Comparison of ENCODE assay signal across 10 cellular contexts in the genomic region with DNA sequence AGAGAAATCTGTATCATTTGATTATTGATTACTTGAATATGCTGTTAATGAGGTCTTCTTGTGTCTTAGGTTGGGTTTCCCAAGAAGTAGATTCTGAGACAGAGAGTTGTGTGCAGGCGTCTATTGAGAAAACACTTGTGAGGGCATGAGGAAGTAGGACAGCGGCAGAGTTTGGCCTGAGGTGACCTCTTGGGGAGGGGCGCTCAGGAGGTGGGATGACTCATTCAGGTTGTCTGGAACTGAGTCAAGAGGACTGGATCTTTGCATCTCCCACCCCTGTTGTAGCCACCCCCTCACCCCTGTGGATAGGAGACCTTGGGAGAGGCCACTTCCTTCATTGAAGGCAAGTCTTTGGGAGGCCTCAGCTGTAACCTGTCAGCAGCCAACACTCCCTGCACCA. TPM values are rescaled to one million over a fixed set of nuclear protein-coding genes. Genes with fewer than 3 reads are reported as not detected.
DNase-seq lines count a peak whose midpoint lies in the region; ATAC-seq and TF ChIP-seq lines count a peak whose summit lies in the region.
"Had no signal": no experiment of that assay in that cellular context is flagged by ENCODE, and none has a peak within 500 bp of the region (broad histone marks: within the 10 kb centered on the region; RNA-seq: fewer than 3 reads in every experiment).

No MANE protein-coding gene starts in this region.

- no peaks in the 10 kb centered on the region for H3K27me3 Mint-ChIP-seq in activated CD8-positive, alpha-beta T cell treated with anti-CD3 and anti-CD28 coated beads for 36 hours
- H3K27me3 Mint-ChIP-seq in activated CD8-positive, alpha-beta T cell treated with anti-CD3 and anti-CD28 coated beads, Interleukin-2, amount 10 ng/mL, durations not matched to agents 7 days and 5 days (ENCODE audit: low read depth), result peaks cover 3% of the 10 kb centered on the region
- H3K27me3 Mint-ChIP-seq in stimulated activated memory B cell treated with anti-CD40 and anti-IgM and Interleukin-4, amounts not matched to agents 10 μg/mL and 1 μg/mL and 100 μg/mL, for 72 hours, result no peaks in the 10 kb centered on the region
- H3K27me3 Mint-ChIP-seq: naive B cell had no signal

- H3K4me3 Mint-ChIP-seq in activated CD8-positive, alpha-beta T cell treated with anti-CD3 and anti-CD28 coated beads for 36 hours, result no peak overlapping the region
- H3K4me3 Mint-ChIP-seq in activated CD8-positive, alpha-beta T cell treated with anti-CD3 and anti-CD28 coated beads, Interleukin-2, amount 10 ng/mL, durations not matched to agents 7 days and 5 days, result no peak overlapping the region
- no peak overlapping the region for H3K4me3 Mint-ChIP-seq in stimulated activated memory B cell treated with anti-CD40 and anti-IgM and Interleukin-4, amounts not matched to agents 10 μg/mL and 1 μg/mL and 100 μg/mL, for 72 hours
- H3K4me3 Mint-ChIP-seq: naive B cell had no signal

- H3K36me3 ChIP-seq in testis (ENCODE audit: low read depth, missing control alignments), result no peaks in the 10 kb centered on the region

- H3K27ac Mint-ChIP-seq in activated CD8-positive, alpha-beta T cell treated with anti-CD3 and anti-CD28 coated beads for 36 hours, result no peak overlapping the region
- no peak overlapping the region for H3K27ac Mint-ChIP-seq in activated CD8-positive, alpha-beta T cell treated with anti-CD3 and anti-CD28 coated beads, Interleukin-2, amount 10 ng/mL, durations not matched to agents 7 days and 5 days
- H3K27ac Mint-ChIP-seq in stimulated activated memory B cell treated with anti-CD40 and anti-IgM and Interleukin-4, amounts not matched to agents 10 μg/mL and 1 μg/mL and 100 μg/mL, for 72 hours, result no peak overlapping the region
- H3K27ac Mint-ChIP-seq: naive B cell had no signal

- peak; percentile 56 for ATAC-seq in activated CD8-positive, alpha-beta T cell treated with anti-CD3 and anti-CD28 coated beads for 36 hours
- ATAC-seq in activated CD8-positive, alpha-beta T cell treated with anti-CD3 and anti-CD28 coated beads, Interleukin-2, amount 10 ng/mL, durations not matched to agents 7 days and 5 days, result no peak
- ATAC-seq in HG02884 (IDR thresholded peaks at IDR 0.05; ENCODE audit: unreplicated experiment), result peak; percentile 91
- peak; percentile 82 for ATAC-seq in stimulated activated memory B cell treated with anti-CD40 and anti-IgM and Interleukin-4, amounts not matched to agents 10 μg/mL and 1 μg/mL and 100 μg/mL, for 72 hours

- H3K4me3 ChIP-seq in testis, result no peak overlapping the region

- no peaks in the 10 kb centered on the region for H3K4me1 ChIP-seq in testis

- H3K4me1 Mint-ChIP-seq in activated CD8-positive, alpha-beta T cell treated with anti-CD3 and anti-CD28 coated beads for 36 hours (ENCODE audit: low read depth), result peaks cover 10% of the 10 kb centered on the region
- H3K4me1 Mint-ChIP-seq in activated CD8-positive, alpha-beta T cell treated with anti-CD3 and anti-CD28 coated beads, Interleukin-2, amount 10 ng/mL, durations not matched to agents 7 days and 5 days (ENCODE audit: low read depth), result peaks cover 3% of the 10 kb centered on the region
- peaks cover 25% of the 10 kb centered on the region for H3K4me1 Mint-ChIP-seq in stimulated activated memory B cell treated with anti-CD40 and anti-IgM and Interleukin-4, amounts not matched to agents 10 μg/mL and 1 μg/mL and 100 μg/mL, for 72 hours

- H3K27ac ChIP-seq in testis, result no peak overlapping the region

- H3K36me3 Mint-ChIP-seq in activated CD8-positive, alpha-beta T cell treated with anti-CD3 and anti-CD28 coated beads for 36 hours (ENCODE audit: low read depth), result no peaks in the 10 kb centered on the region
- H3K36me3 Mint-ChIP-seq in activated CD8-positive, alpha-beta T cell treated with anti-CD3 and anti-CD28 coated beads, Interleukin-2, amount 10 ng/mL, durations not matched to agents 7 days and 5 days (ENCODE audit: low read depth), result peaks cover 2% of the 10 kb centered on the region
- H3K36me3 Mint-ChIP-seq in stimulated activated memory B cell treated with anti-CD40 and anti-IgM and Interleukin-4, amounts not matched to agents 10 μg/mL and 1 μg/mL and 100 μg/mL, for 72 hours, result no peaks in the 10 kb centered on the region
- H3K36me3 Mint-ChIP-seq: naive B cell had no signal

- intact Hi-C loops in activated CD8-positive, alpha-beta T cell treated with anti-CD3 and anti-CD28 coated beads for 36 hours (cut with micrococcal nuclease), result no loop called here
- intact Hi-C loops in testis (cut with DNase I; ENCODE audit: low total_unique reads), result no loop called here

- TF ChIP-seq CTCF in activated CD8-positive, alpha-beta T cell treated with anti-CD3 and anti-CD28 coated beads for 36 hours (IDR thresholded peaks at IDR 0.05), result no peak
- no peak for TF ChIP-seq CTCF in testis (IDR thresholded peaks at IDR 0.05)

- H3K9me3 Mint-ChIP-seq in activated CD8-positive, alpha-beta T cell treated with anti-CD3 and anti-CD28 coated beads for 36 hours, result no peaks in the 10 kb centered on the region
- no peaks in the 10 kb centered on the region for H3K9me3 Mint-ChIP-seq in activated CD8-positive, alpha-beta T cell treated with anti-CD3 and anti-CD28 coated beads, Interleukin-2, amount 10 ng/mL, durations not matched to agents 7 days and 5 days (ENCODE audit: insufficient read depth)
- no peaks in the 10 kb centered on the region for H3K9me3 Mint-ChIP-seq in stimulated activated memory B cell treated with anti-CD40 and anti-IgM and Interleukin-4, amounts not matched to agents 10 μg/mL and 1 μg/mL and 100 μg/mL, for 72 hours

- H3K9me3 ChIP-seq in testis, result no peaks in the 10 kb centered on the region

- CTCF ChIA-PET in activated CD8-positive, alpha-beta T cell treated with anti-CD3 and anti-CD28 coated beads for 36 hours (lab: Charles Lee), result no interaction called here
- CTCF ChIA-PET in activated CD8-positive, alpha-beta T cell treated with anti-CD3 and anti-CD28 coated beads, Interleukin-2, amount 10 ng/mL, durations not matched to agents 7 days and 5 days (lab: Charles Lee), result no interaction called here

- no peak for TF ChIP-seq POLR2A in testis (IDR thresholded peaks at IDR 0.05)

- H3K27me3 ChIP-seq in testis, result no peaks in the 10 kb centered on the region

- POLR2A ChIA-PET in activated CD8-positive, alpha-beta T cell treated with anti-CD3 and anti-CD28 coated beads for 36 hours (lab: Charles Lee), result no interaction called here
- POLR2A ChIA-PET in activated CD8-positive, alpha-beta T cell treated with anti-CD3 and anti-CD28 coated beads, Interleukin-2, amount 10 ng/mL, durations not matched to agents 7 days and 5 days (lab: Charles Lee), result no interaction called here

- 86 to 91% methylated on average over 3 of the region's 3 CpGs for WGBS in testis, 2 donors

- peak; percentile 22 for DNase-seq in activated CD8-positive, alpha-beta T cell treated with anti-CD3 and anti-CD28 coated beads for 36 hours
- no peak for DNase-seq in activated CD8-positive, alpha-beta T cell treated with anti-CD3 and anti-CD28 coated beads, Interleukin-2, amount 10 ng/mL, durations not matched to agents 7 days and 5 days
- DNase-seq in SKM-1 treated with dmso at 0.1 percent for 144 hours (lab: John Stamatoyannopoulos, UW; ENCODE audit: unreplicated experiment) (peak; percentile 91), NCI-H187 treated with DMSO at 0.1 percent for 48 hours (lab: John Stamatoyannopoulos, UW) (no peak), NCI-H2081 treated with DMSO at 0.1 percent for 48 hours (lab: John Stamatoyannopoulos, UW) (no peak), testis (no peak)
- DNase-seq: foreskin fibroblast, naive B cell had no signal

RNA-seq across cellular contexts. Expression of gene WDFY2, which starts 35.2 kb away (rescaled TPM):
- total RNA-seq in activated CD8-positive, alpha-beta T cell treated with anti-CD3 and anti-CD28 coated beads for 36 hours, result 10 to 100 TPM; 11.2 to 11.6 TPM
- total RNA-seq in activated CD8-positive, alpha-beta T cell treated with anti-CD3 and anti-CD28 coated beads, Interleukin-2, amount 10 ng/mL, durations not matched to agents 7 days and 5 days, result 10 to 100 TPM; 11.3 TPM
- 10 to 100 TPM; 36.1 to 45.8 TPM for total RNA-seq in testis
- polyA plus RNA-seq in testis (ENCODE audit: insufficient read depth, low read depth, low replicate concordance), result 17.1 TPM

Comparison
In these comparisons a context has a peak if more than half of its experiments do, and no peak if none do; other contexts are left out.
1. DNase-seq: peak in activated CD8-positive, alpha-beta T cell treated with anti-CD3 and anti-CD28 coated beads for 36 hours (single experiment) and SKM-1 treated with dmso at 0.1 percent for 144 hours (single experiment); none in activated CD8-positive, alpha-beta T cell treated with anti-CD3 and anti-CD28 coated beads, Interleukin-2, amount 10 ng/mL, durations not matched to agents 7 days and 5 days (single experiment), NCI-H187 treated with DMSO at 0.1 percent for 48 hours (single experiment), NCI-H2081 treated with DMSO at 0.1 percent for 48 hours (single experiment) and testis (single experiment).